Comparison of ENCODE assay signal across 1 cellular context in the genomic region with DNA sequence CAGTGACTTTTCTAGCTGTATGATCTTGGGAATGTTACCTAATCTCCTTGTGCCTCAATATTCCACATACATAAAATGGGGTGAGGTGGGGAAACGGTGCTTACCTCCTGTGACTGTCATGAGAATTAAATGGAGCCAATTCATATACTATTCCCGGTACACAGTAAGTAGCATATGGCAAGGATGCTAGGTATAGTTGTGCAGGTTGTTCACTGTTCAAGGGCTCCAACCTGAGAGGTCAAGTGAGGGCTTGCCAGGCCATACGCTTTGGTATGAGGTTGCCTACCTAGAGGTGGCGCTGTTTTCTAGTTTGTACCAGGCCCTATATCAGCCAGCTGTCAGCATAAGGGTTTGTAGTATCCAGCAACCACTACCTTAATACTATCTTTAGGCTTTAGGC.
TF ChIP-seq lines count a peak whose summit lies in the region.

No MANE protein-coding gene starts in this region.

TF ChIP-seq in IMR-90, 13 proteins besides CTCF, POLR2A, EP300 and RAD21 (continued from another document):
- TF ChIP-seq, protein P1, sequence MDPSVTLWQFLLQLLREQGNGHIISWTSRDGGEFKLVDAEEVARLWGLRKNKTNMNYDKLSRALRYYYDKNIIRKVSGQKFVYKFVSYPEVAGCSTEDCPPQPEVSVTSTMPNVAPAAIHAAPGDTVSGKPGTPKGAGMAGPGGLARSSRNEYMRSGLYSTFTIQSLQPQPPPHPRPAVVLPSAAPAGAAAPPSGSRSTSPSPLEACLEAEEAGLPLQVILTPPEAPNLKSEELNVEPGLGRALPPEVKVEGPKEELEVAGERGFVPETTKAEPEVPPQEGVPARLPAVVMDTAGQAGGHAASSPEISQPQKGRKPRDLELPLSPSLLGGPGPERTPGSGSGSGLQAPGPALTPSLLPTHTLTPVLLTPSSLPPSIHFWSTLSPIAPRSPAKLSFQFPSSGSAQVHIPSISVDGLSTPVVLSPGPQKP (IDR thresholded peaks at IDR 0.05; ENCODE audit: borderline replicate concordance, low read depth, low read length) = no peak
- no peak for TF ChIP-seq FOS (IDR thresholded peaks at IDR 0.05; ENCODE audit: low read depth, low read length)
- TF ChIP-seq NFE2L2 (IDR thresholded peaks at IDR 0.05; ENCODE audit: low read depth, low read length) = no peak
- no peak for TF ChIP-seq CHD1 (IDR thresholded peaks at IDR 0.05; ENCODE audit: low read depth, low read length)
